ENCODE assay signal across 1 cellular context in the genomic region with DNA sequence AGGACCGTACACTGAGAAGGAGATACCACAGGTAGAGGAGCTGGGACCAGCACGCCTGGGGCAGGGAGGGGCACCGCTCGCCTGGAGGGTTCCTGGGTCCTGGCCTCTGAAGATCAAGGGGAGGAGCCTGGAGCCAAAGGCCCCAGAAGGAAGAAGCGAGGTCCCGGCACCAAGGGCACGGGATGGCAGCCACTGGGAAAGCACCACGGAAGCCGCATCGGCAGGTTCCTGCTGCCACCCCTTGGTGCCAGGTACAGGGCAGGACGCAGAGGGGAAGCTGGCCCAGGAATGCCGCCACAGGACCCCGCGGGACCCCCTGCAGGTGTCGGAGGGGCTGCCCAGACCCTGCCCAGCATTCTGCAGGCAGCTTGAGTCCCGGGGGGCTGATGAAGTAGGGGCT.
TF ChIP-seq lines count a peak whose summit lies in the region.

No MANE protein-coding gene starts in this region.

TF ChIP-seq in A549, 52 proteins besides CTCF, POLR2A, EP300 and RAD21 (continued from another document):
- TF ChIP-seq REST (IDR thresholded peaks at IDR 0.05) (no peak), MAX (IDR thresholded peaks at IDR 0.05) (no peak), CBX8 (IDR thresholded peaks at IDR 0.05) (no peak), PHF8 (IDR thresholded peaks at IDR 0.05; ENCODE audit: borderline replicate concordance, low read depth) (no peak), FOSB (CRISPR knock-in tag; IDR thresholded peaks at IDR 0.05) (no peak), EHF (CRISPR knock-in tag; IDR thresholded peaks at IDR 0.05) (no peak), NR3C1 (IDR thresholded peaks at IDR 0.05) (no peak)
TF ChIP-seq in A549: peak in this region for 0.
